Comparison of ENCODE assay signal across 8 cellular contexts in the genomic region with DNA sequence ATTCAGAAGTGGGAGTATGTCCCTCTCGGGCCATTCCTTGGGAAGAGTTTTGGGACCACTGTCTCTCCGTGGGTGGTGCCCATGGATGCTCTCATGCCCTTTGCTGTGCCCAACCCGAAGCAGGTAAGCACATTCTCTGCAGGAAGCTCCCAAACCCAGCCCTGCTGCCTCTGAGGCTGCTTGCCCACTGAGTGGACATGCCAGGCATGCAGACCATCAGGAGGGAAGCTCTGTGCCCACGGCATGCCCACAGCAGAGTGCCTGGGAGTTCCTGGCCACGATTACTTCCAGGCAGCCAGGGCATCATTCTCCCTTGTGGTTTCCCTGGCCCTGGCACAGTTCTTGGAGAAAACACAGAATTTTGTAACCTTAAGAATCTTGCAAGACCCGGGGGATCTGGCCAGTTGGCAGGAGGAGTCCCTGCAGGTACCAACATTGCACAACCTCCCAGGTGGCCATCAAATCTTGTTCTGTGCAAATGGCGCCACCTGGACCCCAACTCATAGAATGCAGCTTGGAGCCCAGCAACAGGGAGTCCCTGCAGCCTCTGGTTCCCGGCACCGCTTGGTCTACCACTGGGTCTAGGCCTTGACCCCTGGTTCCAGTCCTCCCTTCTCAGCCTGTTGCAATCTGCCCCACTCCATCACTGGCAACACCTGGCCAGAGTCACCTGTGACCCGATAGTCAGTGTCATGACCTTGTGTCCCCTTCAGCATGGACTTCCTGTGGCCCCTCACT. TPM values are rescaled to one million over a fixed set of nuclear protein-coding genes. Genes with fewer than 3 reads are reported as not detected.
A peak's percentile ranks its signal among the peaks of the same experiment; 100 is the strongest.
DNase-seq lines count a peak whose midpoint lies in the region; ATAC-seq and TF ChIP-seq lines count a peak whose summit lies in the region.

No MANE protein-coding gene starts in this region.

- H3K27ac ChIP-seq in Panc1 (ENCODE audit: low read length) (no peak overlapping the region), prostate gland (peak overlapping the region in 1 of 2 donors; percentile 44), aorta (ENCODE audit: low read depth in 1 of 2, low read length in 2 of 2) (peak overlapping the region; percentile 8 to 98)

- TF ChIP-seq CTCF in Panc1 (IDR thresholded peaks at IDR 0.05) (peak; percentile 87), prostate gland (IDR thresholded peaks at IDR 0.05) (peak in 3 of 4 experiments; percentile 58 to 79 (median 79))

- no peaks in the 10 kb centered on the region for H3K36me3 ChIP-seq in Panc1 (ENCODE audit: control insufficient read depth, insufficient read depth, low read length)
- no peaks in the 10 kb centered on the region for H3K36me3 ChIP-seq in prostate gland
- peaks cover 0 to 2% of the 10 kb centered on the region in 2 donors for H3K36me3 ChIP-seq in aorta (ENCODE audit: control insufficient read depth in 1 of 2, insufficient read depth in 2 of 2, low read length in 1 of 2)

- CTCF ChIA-PET in Panc1 (lab: Charles Lee) = interaction anchor here (0.6 kb wide), 1 partner anchor 179 kb away, joined by 3 read pairs; no protein-coding TSS in a partner anchor

- BruUV-seq in Panc1 (replicated peaks; lab: Mats Ljungman, UMichigan) = no TSS peak

- H3K9me3 ChIP-seq in Panc1 (ENCODE audit: control insufficient read depth, insufficient read depth, low read depth, low read length) = no peaks in the 10 kb centered on the region
- H3K9me3 ChIP-seq in prostate gland = no peaks in the 10 kb centered on the region
- no peaks in the 10 kb centered on the region for H3K9me3 ChIP-seq in aorta (ENCODE audit: control insufficient read depth, low read length)

- POLR2A ChIA-PET in Panc1 (lab: Charles Lee) = no interaction called here

- DNase-seq in NK-92 treated with Interleukin-12 subunit alpha and Interleukin-12 subunit beta, amount 100 ng/mL, for 24 hours (lab: John Stamatoyannopoulos, UW) = peak; percentile 54
- DNase-seq in NK-92 (lab: John Stamatoyannopoulos, UW; ENCODE audit: unreplicated experiment) (no peak), Panc1 (ENCODE audit: low read depth, low spot score) (no peak), germinal center (ENCODE audit: low spot score) (peak; percentile 74), prostate gland (ENCODE audit: low spot score) (peak; percentile 79), aorta (peak in 1 of 2 donors; percentile 73)
- DNase-seq in activated T-helper 1 cell treated with anti-CD3 and anti-CD28 coated beads, Interleukin-2, amount 50 U/mL, for 16 hours (ENCODE audit: low read depth in 1 of 2, low spot score in 1 of 2) = peak; percentile 29 to 46

- H3K4me1 ChIP-seq in Panc1 (ENCODE audit: control insufficient read depth, insufficient read depth, low read length) = peaks cover 6% of the 10 kb centered on the region
- H3K4me1 ChIP-seq in prostate gland (replicated peaks) = no peaks in the 10 kb centered on the region
- peaks cover 2 to 7% of the 10 kb centered on the region in 2 donors for H3K4me1 ChIP-seq in aorta (ENCODE audit: control insufficient read depth in 1 of 2, insufficient read depth in 2 of 2, low read length in 2 of 2)

- H3K4me3 ChIP-seq in Panc1 (ENCODE audit: low read depth in 2 of 2, low read length in 2 of 2) = no peak overlapping the region
- no peak overlapping the region for H3K4me3 ChIP-seq in prostate gland
- H3K4me3 ChIP-seq in aorta (ENCODE audit: low read length in 2 of 2) = no peak overlapping the region

- TF ChIP-seq POLR2A in prostate gland (IDR thresholded peaks at IDR 0.05) = no peak

- H3K27me3 ChIP-seq in Panc1 (ENCODE audit: control insufficient read depth, insufficient read depth, low read length) (no peaks in the 10 kb centered on the region), prostate gland (replicated peaks; ENCODE audit: insufficient read depth) (no peaks in the 10 kb centered on the region), aorta (ENCODE audit: control insufficient read depth in 1 of 2, insufficient read depth in 2 of 2, low read length in 1 of 2) (no peaks in the 10 kb centered on the region)

- intact Hi-C loops in Panc1 (cut with micrococcal nuclease; ENCODE audit: unreplicated experiment) = loop anchor here (5.0 to 10.0 kb wide), 3 partner anchors 111 to 276 kb away; partner anchors contain the start of gene MTHFS
- intact Hi-C loops in prostate gland (cut with DNase I) = loop anchor here (5.0 kb wide), 2 partner anchors 111 to 276 kb away; partner anchors contain the start of gene MTHFS
- intact Hi-C loops in aorta (cut with DNase I) = loop anchor here (2.0 to 10.0 kb wide), 3 partner anchors 20 to 278 kb away; partner anchors contain the start of genes FAH (in 1 of the 2) and MTHFS (in 1 of the 2)

- in situ Hi-C loops in Panc1 (cut with HindIII; ENCODE audit: low pct_unique_long_range_greater_than_20kb, low sequenced_read_pairs) = no loop called here

- WGBS in prostate gland = 72% methylated on average over 9 of the region's 10 CpGs
- WGBS in aorta, 2 donors = 53 to 58% methylated on average over 10 of the region's 10 CpGs

- peak; percentile 74 for ATAC-seq in HG03175 (IDR thresholded peaks at IDR 0.05; ENCODE audit: unreplicated experiment)
- ATAC-seq in Panc1 = peak; percentile 89
- peak; percentile 75 for ATAC-seq in aorta (ENCODE audit: low FRiP score)

RNA-seq across cellular contexts. Expression of gene FAH, which starts 20.4 kb away (rescaled TPM):
- total RNA-seq in Panc1 (2021; ENCODE audit: unreplicated experiment) (38.0 TPM), prostate gland (10 to 100 TPM; 26.7 to 51.4 TPM), aorta (10 to 100 TPM; 19.3 to 21.9 TPM)
- polyA plus RNA-seq in Panc1 (2012; ENCODE audit: insufficient read length) = 32.5 TPM
- 100 to 1,000 TPM in 1 of 2 donors, 10 to 100 TPM in 1; 18.2 to 137 TPM for polyA plus RNA-seq in aorta

Comparison
In these comparisons a context has a peak if more than half of its experiments do, and no peak if none do; other contexts are left out.
1. DNase-seq: peak in NK-92 treated with Interleukin-12 subunit alpha and Interleukin-12 subunit beta, amount 100 ng/mL, for 24 hours (single experiment), activated T-helper 1 cell treated with anti-CD3 and anti-CD28 coated beads, Interleukin-2, amount 50 U/mL, for 16 hours (2 of 2), germinal center (single experiment) and prostate gland (single experiment); none in NK-92 (single experiment) and Panc1 (single experiment).
2. Peak in every context shown above with its lines, with median percentiles within 50 percentile points of each other: ATAC-seq.